8 cellular contexts compared by ENCODE assay signal in genomic region chr1:26500488-26501175, GRCh38. TPM values are rescaled to one million over a fixed set of nuclear protein-coding genes. Genes with fewer than 3 reads are reported as not detected.
DNase-seq lines count a peak whose midpoint lies in the region; ATAC-seq and TF ChIP-seq lines count a peak whose summit lies in the region.

No MANE protein-coding gene starts in this region.

- peak overlapping the region; percentile 97 for H4K12ac ChIP-seq in trophoblast cell (ENCODE audit: low read depth, low read length)

- H3K14ac ChIP-seq in trophoblast cell (ENCODE audit: low read length), result peak overlapping the region; percentile 90

- DNase-seq in EL (peak; percentile 70), H4 (ENCODE audit: low spot score) (peak; percentile 64), M059J (ENCODE audit: low read depth) (peak; percentile 82), cardiac muscle cell (ENCODE audit: low read depth in 1 of 2, low spot score in 1 of 2) (peak; percentile 85 to 87), trophoblast cell (peak; percentile 78 to 83), tibial artery (peak in 1 of 2 donors; percentile 94)
- peak; percentile 97 for DNase-seq in activated naive CD8-positive, alpha-beta T cell treated with anti-CD3 and anti-CD28 coated beads, Interleukin-2, amount 10 ng/mL, durations not matched to agents 7 days and 5 days

- ATAC-seq in SK-N-SH treated with all-trans-retinoic acid at 6 μM for 48 hours, result peak; percentile 88
- peak; percentile 68 for ATAC-seq in activated naive CD8-positive, alpha-beta T cell treated with anti-CD3 and anti-CD28 coated beads, Interleukin-2, amount 10 ng/mL, durations not matched to agents 7 days and 5 days (ENCODE audit: low read depth)

- peak overlapping the region; percentile 93 for H3K4ac ChIP-seq in trophoblast cell (ENCODE audit: low read depth, low read length)

- peaks cover 19% of the 10 kb centered on the region for H3K4me1 Mint-ChIP-seq in activated naive CD8-positive, alpha-beta T cell treated with anti-CD3 and anti-CD28 coated beads, Interleukin-2, amount 10 ng/mL, durations not matched to agents 7 days and 5 days

- H3K4me1 ChIP-seq in cardiac muscle cell (ENCODE audit: low read depth) (no peaks in the 10 kb centered on the region), trophoblast cell (ENCODE audit: control insufficient read depth in 1 of 2, insufficient read depth in 2 of 2, low read length in 2 of 2) (peaks cover 8 to 9% of the 10 kb centered on the region in 2 experiments), tibial artery (peaks cover 0 to 16% (median 9%) of the 10 kb centered on the region in 4 donors)

- no peaks in the 10 kb centered on the region for H3K36me3 Mint-ChIP-seq in activated naive CD8-positive, alpha-beta T cell treated with anti-CD3 and anti-CD28 coated beads, Interleukin-2, amount 10 ng/mL, durations not matched to agents 7 days and 5 days

- H3K79me1 ChIP-seq in trophoblast cell (ENCODE audit: low read length), result peaks cover 14% of the 10 kb centered on the region

- intact Hi-C loops in tibial artery (cut with DNase I; ENCODE audit: low total_unique reads), result loop anchor here (2.0 kb wide), 1 partner anchor 288 kb away; no protein-coding TSS in a partner anchor

- H3K4me3 Mint-ChIP-seq in activated naive CD8-positive, alpha-beta T cell treated with anti-CD3 and anti-CD28 coated beads, Interleukin-2, amount 10 ng/mL, durations not matched to agents 7 days and 5 days, result peak overlapping the region; percentile 89

- peak overlapping the region; percentile 96 for H3K18ac ChIP-seq in trophoblast cell (ENCODE audit: low read length)

- H3K27ac ChIP-seq in cardiac muscle cell (peak overlapping the region; percentile 70), trophoblast cell (ENCODE audit: low read depth, low read length) (peak overlapping the region; percentile 83), tibial artery (peak overlapping the region; percentile 83 to 92)

- H3K4me2 ChIP-seq in trophoblast cell (ENCODE audit: low read length), result peak overlapping the region; percentile 73

- H2AFZ ChIP-seq in trophoblast cell (ENCODE audit: insufficient read depth, low read length, poor library complexity), result peak overlapping the region; percentile 99

- no peak for TF ChIP-seq CTCF in cardiac muscle cell (IDR thresholded peaks at IDR 0.05; ENCODE audit: low read depth, low read length)
- TF ChIP-seq CTCF in tibial artery (IDR thresholded peaks at IDR 0.05), result no peak

- H3K27me3 Mint-ChIP-seq in activated naive CD8-positive, alpha-beta T cell treated with anti-CD3 and anti-CD28 coated beads, Interleukin-2, amount 10 ng/mL, durations not matched to agents 7 days and 5 days, result no peaks in the 10 kb centered on the region

- peak overlapping the region; percentile 97 for H2BK120ac ChIP-seq in trophoblast cell (ENCODE audit: insufficient read depth, low read length, poor library complexity)

- H2BK12ac ChIP-seq in trophoblast cell (ENCODE audit: low read length), result peak overlapping the region; percentile 10

- peak overlapping the region; percentile 95 for H3K27ac Mint-ChIP-seq in activated naive CD8-positive, alpha-beta T cell treated with anti-CD3 and anti-CD28 coated beads, Interleukin-2, amount 10 ng/mL, durations not matched to agents 7 days and 5 days

- H3K36me3 ChIP-seq in cardiac muscle cell, result no peaks in the 10 kb centered on the region
- no peaks in the 10 kb centered on the region for H3K36me3 ChIP-seq in trophoblast cell (ENCODE audit: control insufficient read depth in 1 of 2, insufficient read depth in 2 of 2, low read length in 2 of 2)
- no peaks in the 10 kb centered on the region for H3K36me3 ChIP-seq in tibial artery

- H3K4me3 ChIP-seq in cardiac muscle cell (peak overlapping the region; percentile 59), trophoblast cell (ENCODE audit: low read depth, low read length) (peak overlapping the region; percentile 80), tibial artery (peak overlapping the region; percentile 62 to 98)

- WGBS in trophoblast cell (ENCODE audit: extremely low coverage, insufficient coverage, insufficient read length), result no CpG with 5 or more reads among the region's 74 CpGs

- peak overlapping the region; percentile 96 for H2BK5ac ChIP-seq in trophoblast cell (ENCODE audit: low read depth, low read length, poor library complexity)

- peak overlapping the region; percentile 94 for H4K91ac ChIP-seq in trophoblast cell (ENCODE audit: low read depth, low read length)

- H3K9me3 ChIP-seq in cardiac muscle cell (ENCODE audit: low read depth) (no peaks in the 10 kb centered on the region), trophoblast cell (ENCODE audit: insufficient read depth, low read depth, low read length) (no peaks in the 10 kb centered on the region), tibial artery (no peaks in the 10 kb centered on the region)

- peaks cover 11% of the 10 kb centered on the region for H3K79me2 ChIP-seq in trophoblast cell (ENCODE audit: control insufficient read depth, insufficient read depth, low read length, poor library complexity)

- H3K27me3 ChIP-seq in cardiac muscle cell, result no peaks in the 10 kb centered on the region
- H3K27me3 ChIP-seq in trophoblast cell (ENCODE audit: insufficient read depth, low read length), result no peaks in the 10 kb centered on the region
- no peaks in the 10 kb centered on the region for H3K27me3 ChIP-seq in tibial artery

- peak overlapping the region; percentile 55 for H2AK5ac ChIP-seq in trophoblast cell (ENCODE audit: low read length)

- H3K9me3 Mint-ChIP-seq in activated naive CD8-positive, alpha-beta T cell treated with anti-CD3 and anti-CD28 coated beads, Interleukin-2, amount 10 ng/mL, durations not matched to agents 7 days and 5 days, result no peaks in the 10 kb centered on the region

- peak overlapping the region; percentile 100 for H4K8ac ChIP-seq in trophoblast cell (ENCODE audit: low read depth, low read length)

- POLR2A ChIA-PET in activated naive CD8-positive, alpha-beta T cell treated with anti-CD3 and anti-CD28 coated beads, Interleukin-2, amount 10 ng/mL, durations not matched to agents 7 days and 5 days (lab: Charles Lee), result interaction anchor here (0.6 to 4.5 kb wide), 28 partner anchors 10 to 400 kb away, joined by 3 to 67 read pairs (median 6); partner anchors contain the start of genes ARID1A, DHDDS, GPATCH3 and HMGN2

- no peak overlapping the region for H3K23ac ChIP-seq in trophoblast cell (ENCODE audit: low read length)

- H3K9ac ChIP-seq in trophoblast cell (ENCODE audit: low read length), result peak overlapping the region; percentile 78

TF ChIP-seq in SK-N-SH treated with all-trans-retinoic acid at 6 μM for 48 hours, 23 proteins besides CTCF, POLR2A, EP300 and RAD21:
- TF ChIP-seq ZNF565 (CRISPR knock-in tag; conservative IDR thresholded peaks at IDR 0.05; ENCODE audit: low read depth) (0 out of 2 replicates have a peak, but pooled peaks have one; percentile 33), ZFP3 (CRISPR knock-in tag; IDR thresholded peaks at IDR 0.05) (no peak)

RNA-seq across cellular contexts. Expression of gene HMGN2, which starts 28.4 kb away (rescaled TPM):
- total RNA-seq in H4 (2014; rRNA removed; shearing (Covaris generic)), result 955 and 1,224 TPM in 2 replicates
- total RNA-seq in M059J (2014; rRNA removed; shearing (Covaris generic)), result 1,156 and 1,189 TPM in 2 replicates
- total RNA-seq in activated naive CD8-positive, alpha-beta T cell treated with anti-CD3 and anti-CD28 coated beads, Interleukin-2, amount 10 ng/mL, durations not matched to agents 7 days and 5 days, result 100 to 1,000 TPM; 812 to 846 TPM
- 417 and 533 TPM in 2 replicates for total RNA-seq in cardiac muscle cell
- 792 and 1,191 TPM in 2 replicates for polyA plus RNA-seq in cardiac muscle cell
- polyA plus RNA-seq in trophoblast cell (2013), result 468 and 486 TPM in 2 replicates

RNA-seq across cellular contexts. Expression of gene RPS6KA1, which starts 28.9 kb away (rescaled TPM):
- total RNA-seq in H4 (2014; rRNA removed; shearing (Covaris generic)), result 34.5 and 36.4 TPM in 2 replicates
- 24.8 and 34.2 TPM in 2 replicates for total RNA-seq in M059J (2014; rRNA removed; shearing (Covaris generic))
- total RNA-seq in activated naive CD8-positive, alpha-beta T cell treated with anti-CD3 and anti-CD28 coated beads, Interleukin-2, amount 10 ng/mL, durations not matched to agents 7 days and 5 days, result 100 to 1,000 TPM; 138 to 153 TPM
- total RNA-seq in cardiac muscle cell, result 32.4 and 46.2 TPM in 2 replicates
- 22.6 and 26.9 TPM in 2 replicates for polyA plus RNA-seq in cardiac muscle cell
- 45.7 and 48.1 TPM in 2 replicates for polyA plus RNA-seq in trophoblast cell (2013)
